ENCODE assay signal across 8 cellular contexts in the genomic region with DNA sequence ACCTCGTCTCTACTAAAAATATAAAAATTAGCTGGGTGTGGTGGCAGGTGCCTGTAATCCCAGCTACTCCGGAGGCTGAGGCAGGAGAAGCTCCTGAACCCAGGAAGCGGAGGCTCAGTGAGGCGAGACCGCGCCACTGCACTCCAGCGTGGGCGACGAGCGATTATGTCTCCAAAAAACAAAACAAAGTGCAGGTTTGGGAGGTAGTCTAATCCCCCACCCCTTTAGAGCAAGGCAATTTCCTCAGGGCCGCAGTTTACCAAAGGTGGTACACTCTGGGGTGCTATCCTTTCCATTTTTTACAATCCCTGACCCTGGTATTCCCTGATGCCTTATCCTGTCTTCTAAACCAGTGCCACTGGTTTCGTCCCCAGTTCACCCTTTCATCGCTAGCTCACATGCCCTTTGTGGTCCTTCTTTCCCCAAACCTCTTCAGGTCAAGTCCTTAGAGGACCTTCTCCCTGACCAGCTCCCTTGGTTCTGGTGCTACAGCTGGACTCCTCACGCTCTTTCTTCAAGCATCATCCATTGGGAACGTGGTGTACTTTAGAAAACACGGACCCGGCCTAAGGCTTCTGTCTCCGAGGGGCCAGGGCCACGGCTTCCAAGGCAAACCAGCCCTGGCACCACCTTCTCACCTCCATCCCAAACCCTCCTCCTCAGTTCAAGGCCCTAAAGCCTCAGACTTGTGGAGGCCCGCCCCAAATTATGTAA. TPM values are rescaled to one million over a fixed set of nuclear protein-coding genes. Genes with fewer than 3 reads are reported as not detected.
DNase-seq lines count a peak whose midpoint lies in the region; ATAC-seq, FAIRE-seq and TF ChIP-seq lines count a peak whose summit lies in the region.

No MANE protein-coding gene starts in this region.

- H3K4me3 ChIP-seq in A673 (ENCODE audit: low read depth, low read length, poor library complexity, severe bottlenecking) (peak overlapping the region; percentile 63), iPS-20b (ENCODE audit: low read length) (peak overlapping the region; percentile 87), subcutaneous abdominal adipose tissue (ENCODE audit: low read depth in 1 of 5, low read length in 5 of 5) (peak overlapping the region; percentile 81 to 96 (median 90))

- H3K4me1 ChIP-seq in A673 (ENCODE audit: insufficient read depth, low read length, poor library complexity, severe bottlenecking), result peaks cover 4% of the 10 kb centered on the region
- H3K4me1 ChIP-seq in iPS-20b (ENCODE audit: insufficient read depth, low read length), result peaks cover 10% of the 10 kb centered on the region; the same call in 1 of the 2 replicates
- peaks cover 6 to 27% (median 21%) of the 10 kb centered on the region in 5 donors for H3K4me1 ChIP-seq in subcutaneous abdominal adipose tissue (ENCODE audit: control insufficient read depth in 5 of 5, insufficient read depth in 5 of 5, low read length in 5 of 5)

- H3K27ac Mint-ChIP-seq in activated naive CD8-positive, alpha-beta T cell, result peak overlapping the region; percentile 93

- DNase-seq in A673 (ENCODE audit: low spot score) (no peak), GM19239 (ENCODE audit: insufficient read length, low spot score) (no peak)

- no peaks in the 10 kb centered on the region for H3K27me3 ChIP-seq in A673 (replicated peaks; ENCODE audit: insufficient read depth, low read depth, low read length, poor library complexity)
- no peaks in the 10 kb centered on the region for H3K27me3 ChIP-seq in iPS-20b (ENCODE audit: insufficient read depth, low read length)
- no peaks in the 10 kb centered on the region for H3K27me3 ChIP-seq in subcutaneous abdominal adipose tissue (ENCODE audit: control insufficient read depth in 5 of 5, insufficient read depth in 4 of 5, low read length in 5 of 5)

- H3K9ac ChIP-seq in iPS-20b (ENCODE audit: low read depth, low read length), result peak overlapping the region; percentile 70; the same call in 1 of the 2 replicates
- peak overlapping the region; percentile 59 to 97 (median 88) for H3K9ac ChIP-seq in subcutaneous abdominal adipose tissue (ENCODE audit: low read length in 5 of 5)

- H3K27ac ChIP-seq in A673 (ENCODE audit: low read depth, low read length, poor library complexity, severe bottlenecking), result peak overlapping the region; percentile 78
- no peak overlapping the region for H3K27ac ChIP-seq in iPS-20b (ENCODE audit: low read length)
- peak overlapping the region; percentile 61 for H3K27ac ChIP-seq in subcutaneous abdominal adipose tissue (ENCODE audit: low read depth, low read length)

- H3K9me3 Mint-ChIP-seq in activated naive CD8-positive, alpha-beta T cell (ENCODE audit: low read depth), result no peaks in the 10 kb centered on the region

- H3K4me3 Mint-ChIP-seq in activated naive CD8-positive, alpha-beta T cell, result peak overlapping the region; percentile 95

- BruUV-seq in A673 (replicated peaks; lab: Mats Ljungman, UMichigan), result no TSS peak

- H3K36me3 ChIP-seq in A673 (ENCODE audit: insufficient read depth, low read length, poor library complexity, severe bottlenecking) (peaks cover 4% of the 10 kb centered on the region), iPS-20b (ENCODE audit: insufficient read depth, low read depth, low read length) (no peaks in the 10 kb centered on the region), subcutaneous abdominal adipose tissue (ENCODE audit: control insufficient read depth in 5 of 5, insufficient read depth in 5 of 5, low read length in 5 of 5) (no peaks in the 10 kb centered on the region)

- no peaks in the 10 kb centered on the region for H3K36me3 Mint-ChIP-seq in activated naive CD8-positive, alpha-beta T cell

- ATAC-seq in GM19351 (IDR thresholded peaks at IDR 0.05; ENCODE audit: unreplicated experiment) (no peak), GM18520 (IDR thresholded peaks at IDR 0.05; ENCODE audit: unreplicated experiment) (no peak), GM19023 (IDR thresholded peaks at IDR 0.05; ENCODE audit: unreplicated experiment) (no peak)

- CTCF ChIA-PET in A673 (lab: Charles Lee), result interaction anchor here (1.1 kb wide), 1 partner anchor 66 kb away, joined by 4 read pairs; no protein-coding TSS in a partner anchor

- POLR2A ChIA-PET in A673 (lab: Charles Lee; ENCODE audit: low non-redundant PET), result no interaction called here

- H3K9me3 ChIP-seq in A673 (ENCODE audit: low read depth, low read length, poor library complexity, severe bottlenecking), result no peaks in the 10 kb centered on the region
- H3K9me3 ChIP-seq in iPS-20b (ENCODE audit: insufficient read depth, low read depth, low read length), result no peaks in the 10 kb centered on the region
- no peaks in the 10 kb centered on the region for H3K9me3 ChIP-seq in subcutaneous abdominal adipose tissue (ENCODE audit: control insufficient read depth in 5 of 5, low read length in 5 of 5)

- TF ChIP-seq CTCF in A673 (conservative IDR thresholded peaks at IDR 0.05; ENCODE audit: low read depth, low read length), result no peak

- intact Hi-C loops in A673 (cut with micrococcal nuclease; ENCODE audit: unreplicated experiment), result loop anchor here (5.0 kb wide), 1 partner anchor 67 kb away; no protein-coding TSS in a partner anchor

- H3K27me3 Mint-ChIP-seq in activated naive CD8-positive, alpha-beta T cell, result no peaks in the 10 kb centered on the region

- H3K4me1 Mint-ChIP-seq in activated naive CD8-positive, alpha-beta T cell (ENCODE audit: low read depth), result peaks cover 51% of the 10 kb centered on the region

- peak; percentile 44 for FAIRE-seq in GM19239 (lab: Jason Lieb, UNC)

RNA-seq across cellular contexts. Expression of a gene that starts 0.9 kb away (rescaled TPM):
- total RNA-seq in A673 (2021), result 34.7 and 41.0 TPM in 2 replicates

RNA-seq across cellular contexts. Expression of a gene that starts 1.5 kb away (rescaled TPM):
- 25.7 and 25.8 TPM in 2 replicates for total RNA-seq in A673 (2021)

RNA-seq across cellular contexts. Expression of a gene that starts 50.6 kb away (rescaled TPM):
- not detected in 2 replicates for total RNA-seq in A673 (2021)

RNA-seq across cellular contexts. Expression of a gene that starts 55.0 kb away (rescaled TPM):
- total RNA-seq in A673 (2021), result 7.8 and 8.5 TPM in 2 replicates
